In the genomic region with DNA sequence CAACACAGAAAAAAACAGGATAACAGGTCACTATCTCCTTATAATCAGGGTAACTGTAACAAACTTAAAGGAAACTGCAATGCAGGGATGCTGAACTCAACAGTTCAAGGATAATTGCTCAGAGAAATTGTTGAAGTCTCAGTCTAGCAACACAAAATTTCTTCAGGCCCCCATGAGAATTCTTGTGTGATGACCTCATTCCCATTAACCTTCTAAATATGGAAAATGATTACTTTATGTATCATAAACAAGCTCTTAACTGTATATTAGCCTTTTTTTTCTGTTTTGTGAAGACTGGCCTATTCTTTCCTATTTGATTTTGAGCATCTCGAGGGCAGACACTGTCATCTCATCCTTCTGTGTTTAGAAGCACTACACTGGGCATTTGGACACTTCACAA, we compare ENCODE assay signal across 24 cellular contexts. TPM values are rescaled to one million over a fixed set of nuclear protein-coding genes. Genes with fewer than 3 reads are reported as not detected.
"Had no signal": no experiment of that assay in that cellular context is flagged by ENCODE, and none has a peak within 500 bp of the region (broad histone marks: within the 10 kb centered on the region; RNA-seq: fewer than 3 reads in every experiment).

No MANE protein-coding gene starts in this region.

- H3K27ac ChIP-seq: cardiac muscle cell, hepatocyte, lower lobe of right lung, right lobe of liver, upper lobe of right lung had no signal

- H3K4me3 Mint-ChIP-seq: activated naive CD4-positive, alpha-beta T cell treated with anti-CD3 and anti-CD28 coated beads for 36 hours; activated naive CD8-positive, alpha-beta T cell treated with anti-CD3 and anti-CD28 coated beads, Interleukin-2, amount 10 ng/mL, durations not matched to agents 7 days and 5 days; activated T-cell treated with anti-CD3 and anti-CD28 coated beads, Interleukin-2, amount 50 U/mL, for 4 hours; immature natural killer cell; naive thymus-derived CD4-positive, alpha-beta T cell; neural crest cell; stimulated activated memory B cell treated with anti-CD40 and anti-IgM and Interleukin-4, amounts not matched to agents 10 μg/mL and 1 μg/mL and 100 μg/mL, for 72 hours had no signal

- H3K36me3 ChIP-seq: cardiac muscle cell, lower lobe of right lung, right lobe of liver, upper lobe of right lung had no signal

- H3K9me3 ChIP-seq: lower lobe of right lung, right lobe of liver, upper lobe of right lung had no signal

- H3K9me3 Mint-ChIP-seq: activated naive CD4-positive, alpha-beta T cell treated with anti-CD3 and anti-CD28 coated beads for 36 hours; activated naive CD8-positive, alpha-beta T cell treated with anti-CD3 and anti-CD28 coated beads, Interleukin-2, amount 10 ng/mL, durations not matched to agents 7 days and 5 days; activated T-cell treated with anti-CD3 and anti-CD28 coated beads, Interleukin-2, amount 50 U/mL, for 4 hours; stimulated activated memory B cell treated with anti-CD40 and anti-IgM and Interleukin-4, amounts not matched to agents 10 μg/mL and 1 μg/mL and 100 μg/mL, for 72 hours had no signal

- H3K4me1 ChIP-seq: lower lobe of right lung, upper lobe of right lung had no signal

- ATAC-seq: activated T-cell treated with anti-CD3 and anti-CD28 coated beads, Interleukin-2, amount 50 U/mL, for 4 hours; left lobe of liver; lower lobe of right lung; naive thymus-derived CD4-positive, alpha-beta T cell; right lobe of liver; stimulated activated memory B cell treated with anti-CD40 and anti-IgM and Interleukin-4, amounts not matched to agents 10 μg/mL and 1 μg/mL and 100 μg/mL, for 72 hours; upper lobe of right lung had no signal

- DNase-seq: activated CD4-positive, alpha-beta T cell treated with anti-CD3 and anti-CD28 coated beads, Interleukin-2, amount 50 U/mL, for 4 hours; activated CD8-positive, alpha-beta memory T cell treated with anti-CD3 and anti-CD28 coated beads for 24 hours; activated CD8-positive, alpha-beta memory T cell treated with anti-CD3 and anti-CD28 coated beads, Interleukin-2, amount 50 U/mL, for 48 hours; activated naive CD4-positive, alpha-beta T cell treated with anti-CD3 and anti-CD28 coated beads for 36 hours; activated naive CD8-positive, alpha-beta T cell treated with anti-CD3 and anti-CD28 coated beads, Interleukin-2, amount 10 ng/mL, durations not matched to agents 7 days and 5 days; activated T-cell treated with anti-CD3 and anti-CD28 coated beads, Interleukin-2, amount 50 U/mL, for 4 hours; cortex of kidney; glutamatergic neuron; immature natural killer cell; lower lobe of right lung; mesendoderm; naive thymus-derived CD4-positive, alpha-beta T cell; occipital lobe; right lobe of liver; small intestine; stimulated activated CD4-positive, alpha-beta T cell treated with anti-CD3 and anti-CD28 coated beads, Interleukin-15, amount 100 ng/mL, for 24 hours; T-helper 9 cell; upper lobe of right lung had no signal

- FAIRE-seq: frontal cortex, small intestine had no signal

- H3K27me3 ChIP-seq: cardiac muscle cell, hepatocyte, right lobe of liver, upper lobe of right lung had no signal

- H3K4me3 ChIP-seq: cardiac muscle cell, hepatocyte, lower lobe of right lung, right lobe of liver, upper lobe of right lung had no signal

- H3K4me1 Mint-ChIP-seq: activated naive CD8-positive, alpha-beta T cell treated with anti-CD3 and anti-CD28 coated beads, Interleukin-2, amount 10 ng/mL, durations not matched to agents 7 days and 5 days; immature natural killer cell; stimulated activated memory B cell treated with anti-CD40 and anti-IgM and Interleukin-4, amounts not matched to agents 10 μg/mL and 1 μg/mL and 100 μg/mL, for 72 hours had no signal

- H3K27ac Mint-ChIP-seq: activated naive CD4-positive, alpha-beta T cell treated with anti-CD3 and anti-CD28 coated beads for 36 hours; activated naive CD8-positive, alpha-beta T cell treated with anti-CD3 and anti-CD28 coated beads, Interleukin-2, amount 10 ng/mL, durations not matched to agents 7 days and 5 days; immature natural killer cell; naive thymus-derived CD4-positive, alpha-beta T cell; stimulated activated memory B cell treated with anti-CD40 and anti-IgM and Interleukin-4, amounts not matched to agents 10 μg/mL and 1 μg/mL and 100 μg/mL, for 72 hours had no signal

- H3K36me3 Mint-ChIP-seq: activated naive CD8-positive, alpha-beta T cell treated with anti-CD3 and anti-CD28 coated beads, Interleukin-2, amount 10 ng/mL, durations not matched to agents 7 days and 5 days; immature natural killer cell; naive thymus-derived CD4-positive, alpha-beta T cell; stimulated activated memory B cell treated with anti-CD40 and anti-IgM and Interleukin-4, amounts not matched to agents 10 μg/mL and 1 μg/mL and 100 μg/mL, for 72 hours had no signal

RNA-seq across cellular contexts. Expression of gene IGF1, which starts 47.1 kb away (rescaled TPM):
- total RNA-seq: activated naive CD4-positive, alpha-beta T cell treated with anti-CD3 and anti-CD28 coated beads for 36 hours; cardiac muscle cell; neural crest cell had no signal
- polyA plus RNA-seq: cardiac muscle cell; immature natural killer cell; naive thymus-derived CD4-positive, alpha-beta T cell had no signal
